In the genomic region with DNA sequence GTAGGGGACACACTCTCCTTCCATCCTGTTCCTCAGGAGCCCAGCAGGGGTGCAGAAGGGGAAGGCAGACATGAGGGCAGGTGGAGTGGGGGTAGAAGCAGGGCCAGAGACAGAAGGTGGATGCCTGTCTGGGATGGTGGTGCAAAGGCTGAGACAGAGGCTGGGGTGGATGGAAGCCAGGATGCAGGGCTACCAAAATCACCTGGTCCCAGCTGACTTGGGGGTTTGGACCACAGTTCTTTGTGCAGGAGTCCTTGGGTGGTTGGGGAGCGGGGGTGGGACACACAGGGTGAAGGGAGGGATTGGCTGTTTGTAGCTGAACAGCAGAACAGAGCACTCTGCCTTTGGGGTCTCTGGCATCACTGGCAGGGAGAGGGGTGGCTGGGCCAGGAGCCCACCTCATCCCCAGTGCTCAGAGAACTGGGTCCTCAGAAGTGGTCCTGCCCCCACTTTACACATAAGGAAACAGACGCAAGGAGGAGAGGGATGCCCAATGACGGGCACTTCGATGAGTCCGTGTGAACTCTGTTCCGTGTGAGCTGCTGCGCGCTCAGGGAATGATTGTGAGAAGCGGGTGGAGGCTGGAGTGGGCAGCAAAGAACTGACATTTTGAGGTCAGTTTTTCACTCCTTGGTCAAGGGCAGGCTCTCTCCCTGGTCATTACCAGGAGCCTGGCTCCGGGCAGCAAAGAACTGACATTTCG, we compare ENCODE assay signal across 13 cellular contexts. TPM values are rescaled to one million over a fixed set of nuclear protein-coding genes. Genes with fewer than 3 reads are reported as not detected.
A peak's percentile ranks its signal among the peaks of the same experiment; 100 is the strongest.
DNase-seq lines count a peak whose midpoint lies in the region; ATAC-seq and TF ChIP-seq lines count a peak whose summit lies in the region.
"Had no signal": no experiment of that assay in that cellular context is flagged by ENCODE, and none has a peak within 500 bp of the region (broad histone marks: within the 10 kb centered on the region; RNA-seq: fewer than 3 reads in every experiment).

No MANE protein-coding gene starts in this region.

- H3K4me1 Mint-ChIP-seq in natural killer cell treated with Interleukin-12 subunit alpha and Interleukin-12 subunit beta and Interleukin-15 and Interleukin-18, amount 100 ng/mL, for 72 hours (ENCODE audit: low read depth in 2 of 2), result peaks cover 0 to 3% of the 10 kb centered on the region in 2 donors
- H3K4me1 Mint-ChIP-seq in natural killer cell (peaks cover 0 to 10% of the 10 kb centered on the region in 2 donors), osteocyte (ENCODE audit: unreplicated experiment) (peaks cover 72% of the 10 kb centered on the region), endothelial cell (ENCODE audit: unreplicated experiment) (peaks cover 11% of the 10 kb centered on the region)
- no peaks in the 10 kb centered on the region for H3K4me1 Mint-ChIP-seq in activated CD8-positive, alpha-beta memory T cell treated with anti-CD3 and anti-CD28 coated beads, Interleukin-2, amount 10 ng/mL, durations not matched to agents 7 days and 5 days

- DNase-seq in natural killer cell treated with Interleukin-12 subunit alpha and Interleukin-12 subunit beta and Interleukin-15 and Interleukin-18, amount 100 ng/mL, for 72 hours (ENCODE audit: low spot score), result peak; percentile 18
- DNase-seq in natural killer cell (no peak), fibroblast of villous mesenchyme (ENCODE audit: low read depth) (no peak), osteocyte (ENCODE audit: extremely low spot score, unreplicated experiment) (no peak), endothelial cell (ENCODE audit: low spot score) (no peak), NCI-H524 treated with DMSO at 0.1 percent for 48 hours (lab: John Stamatoyannopoulos, UW) (no peak), WERI-Rb-1 (no peak)
- no peak for DNase-seq in activated CD8-positive, alpha-beta memory T cell treated with anti-CD3 and anti-CD28 coated beads, Interleukin-2, amount 10 ng/mL, durations not matched to agents 7 days and 5 days
- DNase-seq: activated gamma-delta T cell, glutamatergic neuron, T-helper 9 cell had no signal

- peak overlapping the region; percentile 66 for H3K4me3 ChIP-seq in fibroblast of villous mesenchyme (ENCODE audit: low read depth, low read length)
- H3K4me3 ChIP-seq in WERI-Rb-1 (ENCODE audit: low read depth, low read length), result no peak overlapping the region
- H3K4me3 ChIP-seq: BLaER1, GM12878 had no signal

- CTCF ChIA-PET in activated CD8-positive, alpha-beta memory T cell treated with anti-CD3 and anti-CD28 coated beads, Interleukin-2, amount 10 ng/mL, durations not matched to agents 7 days and 5 days (lab: Charles Lee), result interaction anchor here (0.5 to 1.7 kb wide), 3 partner anchors 19 to 21 kb away, joined by 3 to 4 read pairs (median 3); no protein-coding TSS in a partner anchor

- intact Hi-C loops in natural killer cell (cut with micrococcal nuclease), result no loop called here

- no peak overlapping the region for H3K4me3 Mint-ChIP-seq in natural killer cell treated with Interleukin-12 subunit alpha and Interleukin-12 subunit beta and Interleukin-15 and Interleukin-18, amount 100 ng/mL, for 72 hours
- no peak overlapping the region for H3K4me3 Mint-ChIP-seq in natural killer cell
- peak overlapping the region; percentile 82 for H3K4me3 Mint-ChIP-seq in osteocyte (ENCODE audit: unreplicated experiment)
- H3K4me3 Mint-ChIP-seq in activated CD8-positive, alpha-beta memory T cell treated with anti-CD3 and anti-CD28 coated beads, Interleukin-2, amount 10 ng/mL, durations not matched to agents 7 days and 5 days, result no peak overlapping the region
- H3K4me3 Mint-ChIP-seq in endothelial cell (ENCODE audit: unreplicated experiment), result no peak overlapping the region

- H3K27ac Mint-ChIP-seq in natural killer cell treated with Interleukin-12 subunit alpha and Interleukin-12 subunit beta and Interleukin-15 and Interleukin-18, amount 100 ng/mL, for 72 hours, result no peak overlapping the region
- H3K27ac Mint-ChIP-seq in natural killer cell, result no peak overlapping the region
- peak overlapping the region; percentile 92 for H3K27ac Mint-ChIP-seq in osteocyte (ENCODE audit: unreplicated experiment)
- no peak overlapping the region for H3K27ac Mint-ChIP-seq in activated CD8-positive, alpha-beta memory T cell treated with anti-CD3 and anti-CD28 coated beads, Interleukin-2, amount 10 ng/mL, durations not matched to agents 7 days and 5 days
- no peak overlapping the region for H3K27ac Mint-ChIP-seq in endothelial cell (ENCODE audit: unreplicated experiment)

- no peaks in the 10 kb centered on the region for H3K9me3 Mint-ChIP-seq in natural killer cell treated with Interleukin-12 subunit alpha and Interleukin-12 subunit beta and Interleukin-15 and Interleukin-18, amount 100 ng/mL, for 72 hours
- H3K9me3 Mint-ChIP-seq in natural killer cell (no peaks in the 10 kb centered on the region), osteocyte (ENCODE audit: unreplicated experiment) (no peaks in the 10 kb centered on the region), endothelial cell (ENCODE audit: unreplicated experiment) (no peaks in the 10 kb centered on the region)
- H3K9me3 Mint-ChIP-seq in activated CD8-positive, alpha-beta memory T cell treated with anti-CD3 and anti-CD28 coated beads, Interleukin-2, amount 10 ng/mL, durations not matched to agents 7 days and 5 days (ENCODE audit: low read depth), result no peaks in the 10 kb centered on the region

- peaks cover 6% of the 10 kb centered on the region for H3K36me3 Mint-ChIP-seq in natural killer cell treated with Interleukin-12 subunit alpha and Interleukin-12 subunit beta and Interleukin-15 and Interleukin-18, amount 100 ng/mL, for 72 hours
- H3K36me3 Mint-ChIP-seq in natural killer cell (peaks cover 8% of the 10 kb centered on the region), osteocyte (ENCODE audit: unreplicated experiment) (peaks cover 26% of the 10 kb centered on the region), endothelial cell (ENCODE audit: low read depth, unreplicated experiment) (peaks cover 14% of the 10 kb centered on the region)
- H3K36me3 Mint-ChIP-seq in activated CD8-positive, alpha-beta memory T cell treated with anti-CD3 and anti-CD28 coated beads, Interleukin-2, amount 10 ng/mL, durations not matched to agents 7 days and 5 days, result peaks cover 6% of the 10 kb centered on the region

- peaks cover 9% of the 10 kb centered on the region for H3K36me3 ChIP-seq in WERI-Rb-1

- H3K27me3 ChIP-seq in WERI-Rb-1 (ENCODE audit: insufficient read depth, low read depth, severe bottlenecking), result no peaks in the 10 kb centered on the region
- H3K27me3 ChIP-seq: BLaER1 had no signal

- H3K27ac ChIP-seq in WERI-Rb-1, result no peak overlapping the region
- H3K27ac ChIP-seq: BLaER1 had no signal

- no peaks in the 10 kb centered on the region for H3K27me3 Mint-ChIP-seq in natural killer cell treated with Interleukin-12 subunit alpha and Interleukin-12 subunit beta and Interleukin-15 and Interleukin-18, amount 100 ng/mL, for 72 hours
- H3K27me3 Mint-ChIP-seq in natural killer cell (ENCODE audit: low read depth in 2 of 2) (no peaks in the 10 kb centered on the region), osteocyte (ENCODE audit: unreplicated experiment) (no peaks in the 10 kb centered on the region), endothelial cell (ENCODE audit: unreplicated experiment) (peaks cover 19% of the 10 kb centered on the region)
- no peaks in the 10 kb centered on the region for H3K27me3 Mint-ChIP-seq in activated CD8-positive, alpha-beta memory T cell treated with anti-CD3 and anti-CD28 coated beads, Interleukin-2, amount 10 ng/mL, durations not matched to agents 7 days and 5 days

- ATAC-seq in natural killer cell treated with Interleukin-12 subunit alpha and Interleukin-12 subunit beta and Interleukin-15 and Interleukin-18, amount 100 ng/mL, for 72 hours, result no peak
- no peak for ATAC-seq in natural killer cell
- ATAC-seq in activated CD8-positive, alpha-beta memory T cell treated with anti-CD3 and anti-CD28 coated beads, Interleukin-2, amount 10 ng/mL, durations not matched to agents 7 days and 5 days, result no peak
- ATAC-seq: GM12878 had no signal

- no peak for TF ChIP-seq CTCF in natural killer cell (IDR thresholded peaks at IDR 0.05)
- no peak for TF ChIP-seq CTCF in fibroblast of villous mesenchyme (IDR thresholded peaks at IDR 0.05; ENCODE audit: insufficient read depth, low read depth, low read length)
- no peak for TF ChIP-seq CTCF in osteocyte (IDR thresholded peaks at IDR 0.05)
- TF ChIP-seq CTCF in endothelial cell (IDR thresholded peaks at IDR 0.05; ENCODE audit: unreplicated experiment), result no peak
- no peak for TF ChIP-seq CTCF in WERI-Rb-1 (IDR thresholded peaks at IDR 0.05; ENCODE audit: low read depth, low read length)

- no peaks in the 10 kb centered on the region for H3K9me3 ChIP-seq in WERI-Rb-1 (ENCODE audit: severe bottlenecking)
- H3K9me3 ChIP-seq: BLaER1 had no signal

RNA-seq across cellular contexts. Expression of a gene that starts 1.8 kb away (rescaled TPM):
- total RNA-seq in natural killer cell treated with Interleukin-12 subunit alpha and Interleukin-12 subunit beta and Interleukin-15 and Interleukin-18, amount 100 ng/mL, for 72 hours, result 1 to 10 TPM; 4.8 to 7.4 TPM
- total RNA-seq in natural killer cell (10 to 100 TPM in 1 of 3 donors, 1 to 10 TPM in 2; 8.2 to 18.0 (median 8.3) TPM), fibroblast of villous mesenchyme (4,185 and 5,577 TPM in 2 replicates), osteocyte (711 and 715 TPM in 2 replicates), endothelial cell (ENCODE audit: unreplicated experiment) (25.4 TPM)
- total RNA-seq in activated CD8-positive, alpha-beta memory T cell treated with anti-CD3 and anti-CD28 coated beads, Interleukin-2, amount 10 ng/mL, durations not matched to agents 7 days and 5 days, result 1 to 10 TPM; 2.3 to 2.7 TPM

RNA-seq across cellular contexts. Expression of a gene that starts 22.4 kb away (rescaled TPM):
- 10 to 100 TPM; 23.1 to 30.3 TPM for total RNA-seq in natural killer cell treated with Interleukin-12 subunit alpha and Interleukin-12 subunit beta and Interleukin-15 and Interleukin-18, amount 100 ng/mL, for 72 hours
- total RNA-seq in natural killer cell, result 100 to 1,000 TPM in 1 of 3 donors, 10 to 100 TPM in 2; 80.0 to 111 (median 82.0) TPM
- 23.5 and 24.2 TPM in 2 replicates for total RNA-seq in fibroblast of villous mesenchyme
- total RNA-seq in osteocyte, result 65.5 and 67.3 TPM in 2 replicates
- 10 to 100 TPM; 18.9 to 21.3 TPM for total RNA-seq in activated CD8-positive, alpha-beta memory T cell treated with anti-CD3 and anti-CD28 coated beads, Interleukin-2, amount 10 ng/mL, durations not matched to agents 7 days and 5 days
- 41.3 TPM for total RNA-seq in endothelial cell (ENCODE audit: unreplicated experiment)

RNA-seq across cellular contexts. Expression of a gene that starts 30.9 kb away (rescaled TPM):
- 100 to 1,000 TPM; 140 to 206 TPM for total RNA-seq in natural killer cell treated with Interleukin-12 subunit alpha and Interleukin-12 subunit beta and Interleukin-15 and Interleukin-18, amount 100 ng/mL, for 72 hours
- 100 to 1,000 TPM; 397 to 471 (median 441) TPM for total RNA-seq in natural killer cell
- total RNA-seq in fibroblast of villous mesenchyme, result 44.5 and 60.0 TPM in 2 replicates
- 57.5 and 65.0 TPM in 2 replicates for total RNA-seq in osteocyte
- 100 to 1,000 TPM; 121 to 140 TPM for total RNA-seq in activated CD8-positive, alpha-beta memory T cell treated with anti-CD3 and anti-CD28 coated beads, Interleukin-2, amount 10 ng/mL, durations not matched to agents 7 days and 5 days
- total RNA-seq in endothelial cell (ENCODE audit: unreplicated experiment), result 93.6 TPM

RNA-seq across cellular contexts. Expression of a gene that starts 31.5 kb away (rescaled TPM):
- 10 to 100 TPM; 18.9 to 21.6 TPM for total RNA-seq in natural killer cell treated with Interleukin-12 subunit alpha and Interleukin-12 subunit beta and Interleukin-15 and Interleukin-18, amount 100 ng/mL, for 72 hours
- total RNA-seq in natural killer cell (10 to 100 TPM; 13.7 to 20.7 (median 17.3) TPM), fibroblast of villous mesenchyme (11.6 and 14.2 TPM in 2 replicates), osteocyte (32.8 and 34.2 TPM in 2 replicates), endothelial cell (ENCODE audit: unreplicated experiment) (37.1 TPM)
- 10 to 100 TPM; 18.5 to 20.5 TPM for total RNA-seq in activated CD8-positive, alpha-beta memory T cell treated with anti-CD3 and anti-CD28 coated beads, Interleukin-2, amount 10 ng/mL, durations not matched to agents 7 days and 5 days

RNA-seq across cellular contexts. Expression of a gene that starts 56.9 kb away (rescaled TPM):
- 10 to 100 TPM; 60.6 to 76.7 TPM for total RNA-seq in natural killer cell treated with Interleukin-12 subunit alpha and Interleukin-12 subunit beta and Interleukin-15 and Interleukin-18, amount 100 ng/mL, for 72 hours
- total RNA-seq in natural killer cell (10 to 100 TPM; 46.1 to 71.0 (median 58.8) TPM), fibroblast of villous mesenchyme (132 and 200 TPM in 2 replicates), osteocyte (82.7 and 84.5 TPM in 2 replicates), endothelial cell (ENCODE audit: unreplicated experiment) (87.4 TPM)
- total RNA-seq in activated CD8-positive, alpha-beta memory T cell treated with anti-CD3 and anti-CD28 coated beads, Interleukin-2, amount 10 ng/mL, durations not matched to agents 7 days and 5 days, result 10 to 100 TPM; 54.5 to 66.4 TPM

Comparison
In these comparisons a context has a peak if more than half of its experiments do, and no peak if none do; other contexts are left out.
1. RNA of a gene that starts 1.8 kb away (total RNA-seq): 4,185 to 5,577 TPM in fibroblast of villous mesenchyme and 711 to 715 TPM in osteocyte; 25.4 TPM in endothelial cell (single experiment), 8.2 to 18.0 TPM in natural killer cell, 4.8 to 7.4 TPM in natural killer cell treated with Interleukin-12 subunit alpha and Interleukin-12 subunit beta and Interleukin-15 and Interleukin-18, amount 100 ng/mL, for 72 hours and 2.3 to 2.7 TPM in activated CD8-positive, alpha-beta memory T cell treated with anti-CD3 and anti-CD28 coated beads, Interleukin-2, amount 10 ng/mL, durations not matched to agents 7 days and 5 days; every median in the first group is over 10 times any median in the second.